Comparison of ENCODE assay signal across 35 cellular contexts in genomic region chr6:129696843-129697242, GRCh38. TPM values are rescaled to one million over a fixed set of nuclear protein-coding genes. Genes with fewer than 3 reads are reported as not detected.
A peak's percentile ranks its signal among the peaks of the same experiment; 100 is the strongest.
DNase-seq lines count a peak whose midpoint lies in the region; ATAC-seq, FAIRE-seq and TF ChIP-seq lines count a peak whose summit lies in the region.
"Had no signal": no experiment of that assay in that cellular context is flagged by ENCODE, and none has a peak within 500 bp of the region (broad histone marks: within the 10 kb centered on the region; RNA-seq: fewer than 3 reads in every experiment).

No MANE protein-coding gene starts in this region.

- TF ChIP-seq CTCF in HFFc6 (IDR thresholded peaks at IDR 0.05) (no peak), GM12878 (IDR thresholded peaks at IDR 0.05 in 2 of 3, conservative IDR thresholded peaks at IDR 0.05 in 1 of 3; ENCODE audit: control insufficient read depth in 2 of 3, extremely low read depth in 1 of 3, insufficient read depth in 1 of 3, low read depth in 3 of 3, low read length in 3 of 3) (no peak), psoas muscle (IDR thresholded peaks at IDR 0.05) (no peak), type B pancreatic cell (conservative IDR thresholded peaks at IDR 0.05) (no peak)

- no peak overlapping the region for H3K9ac ChIP-seq in GM12878 (ENCODE audit: control insufficient read depth, insufficient read depth, low read length)
- H3K9ac ChIP-seq: neural progenitor cell had no signal

- ATAC-seq in GM12878: no peak; the same call in 2 of the 3 replicates
- ATAC-seq in psoas muscle: peak; percentile 54 to 76 (median 72)
- ATAC-seq in GM21737 (IDR thresholded peaks at IDR 0.05; ENCODE audit: unreplicated experiment): no peak
- ATAC-seq in GM18498 (IDR thresholded peaks at IDR 0.05; ENCODE audit: unreplicated experiment): no peak
- ATAC-seq: PC-3; sciatic nerve; stimulated activated memory B cell treated with anti-CD40 and anti-IgM and Interleukin-4, amounts not matched to agents 10 μg/mL and 1 μg/mL and 100 μg/mL, for 72 hours had no signal

- no peaks in the 10 kb centered on the region for H4K20me1 ChIP-seq in GM12878 (ENCODE audit: control insufficient read depth, insufficient read depth)

- TF ChIP-seq POLR2A in GM12878 (IDR thresholded peaks at IDR 0.05; ENCODE audit: low read depth, low read length): no peak

- H3K9me3 ChIP-seq in GM12878 (replicated peaks; ENCODE audit: control insufficient read depth, insufficient read depth, low read length): no peaks in the 10 kb centered on the region
- H3K9me3 ChIP-seq in psoas muscle: no peaks in the 10 kb centered on the region
- H3K9me3 ChIP-seq: colonic mucosa, esophagus squamous epithelium, upper lobe of left lung had no signal

- FAIRE-seq in GM18507 (lab: Jason Lieb, UNC): peak; percentile 18
- FAIRE-seq in GM12878 (lab: Jason Lieb, UNC): no peak
- FAIRE-seq: frontal cortex, GM12892, H54 had no signal

- peak overlapping the region; percentile 82 for H3K4me2 ChIP-seq in GM12878 (ENCODE audit: control insufficient read depth, insufficient read depth)
- H3K4me2 ChIP-seq: neural progenitor cell had no signal

- H3K4me3 ChIP-seq in GM12878 (peak overlapping the region; percentile 25; the same call in 1 of the 2 replicates), psoas muscle (no peak overlapping the region)
- H3K4me3 ChIP-seq: cardiac muscle cell, colonic mucosa, esophagus squamous epithelium, hepatocyte, neural progenitor cell, upper lobe of left lung had no signal

- WGBS in GM12878 (ENCODE audit: insufficient coverage, insufficient replicate concordance, low lambda C conversion rate, missing lambda C conversion rate): 75% methylated on average over 3 of the region's 3 CpGs
- WGBS in psoas muscle, 3 donors: 18 to 71% (median 25%) methylated on average over 3 of the region's 3 CpGs

- H3K9me3 Mint-ChIP-seq in HFFc6 (no peaks in the 10 kb centered on the region), type B pancreatic cell (no peaks in the 10 kb centered on the region)
- H3K9me3 Mint-ChIP-seq: activated naive CD4-positive, alpha-beta T cell treated with anti-CD3 and anti-CD28 coated beads for 36 hours; activated T-helper 1 cell treated with anti-CD3 and anti-CD28 coated beads, Interleukin-12 subunit alpha, Interleukin-12 subunit beta, Interleukin-2, Interleukin-4 antibody, amounts not matched to agents 30 ng/mL and 10 ng/mL and 1 ng/mL, durations not matched to agents 14 hours and 24 hours and 36 hours; CD4-positive, CD25-positive, alpha-beta regulatory T cell; immature natural killer cell; neural progenitor cell; stimulated activated memory B cell treated with anti-CD40 and anti-IgM and Interleukin-4, amounts not matched to agents 10 μg/mL and 1 μg/mL and 100 μg/mL, for 72 hours had no signal

- peaks cover 97% of the 10 kb centered on the region for H3K79me2 ChIP-seq in GM12878 (ENCODE audit: control insufficient read depth, insufficient read depth, low read length)

- POLR2A ChIA-PET in GM12878 (lab: Charles Lee): interaction anchor here (1.4 to 4.4 kb wide), 3 partner anchors 10 to 24 kb away, joined by 3 to 73 read pairs (median 60); partner anchors contain the start of gene ARHGAP18

- peaks cover 44% of the 10 kb centered on the region for H3K36me3 Mint-ChIP-seq in HFFc6 (ENCODE audit: low read depth)
- H3K36me3 Mint-ChIP-seq in type B pancreatic cell: no peaks in the 10 kb centered on the region
- H3K36me3 Mint-ChIP-seq: CD4-positive, CD25-positive, alpha-beta regulatory T cell; neural progenitor cell; stimulated activated memory B cell treated with anti-CD40 and anti-IgM and Interleukin-4, amounts not matched to agents 10 μg/mL and 1 μg/mL and 100 μg/mL, for 72 hours had no signal

- no peaks in the 10 kb centered on the region for H3K27me3 ChIP-seq in GM12878 (replicated peaks in 1 of 2; ENCODE audit: control insufficient read depth in 2 of 2, insufficient read depth in 2 of 2, low read length in 1 of 2)
- no peaks in the 10 kb centered on the region for H3K27me3 ChIP-seq in psoas muscle (ENCODE audit: insufficient read depth in 3 of 3, low read length in 2 of 3)
- H3K27me3 ChIP-seq: cardiac muscle cell, colonic mucosa, esophagus squamous epithelium, hepatocyte, neural progenitor cell, upper lobe of left lung had no signal

- no peak overlapping the region for H2AFZ ChIP-seq in GM12878 (ENCODE audit: control insufficient read depth, low read depth, low read length)
- H2AFZ ChIP-seq: hepatocyte, neural progenitor cell had no signal

- no peaks in the 10 kb centered on the region; the same call in 1 of the 2 replicates for H3K27me3 Mint-ChIP-seq in HFFc6 (ENCODE audit: insufficient read depth)
- H3K27me3 Mint-ChIP-seq in type B pancreatic cell: no peaks in the 10 kb centered on the region
- H3K27me3 Mint-ChIP-seq: CD4-positive, CD25-positive, alpha-beta regulatory T cell; stimulated activated memory B cell treated with anti-CD40 and anti-IgM and Interleukin-4, amounts not matched to agents 10 μg/mL and 1 μg/mL and 100 μg/mL, for 72 hours had no signal

- no peak overlapping the region for H3K27ac Mint-ChIP-seq in HFFc6
- H3K27ac Mint-ChIP-seq in type B pancreatic cell: no peak overlapping the region
- H3K27ac Mint-ChIP-seq: activated naive CD4-positive, alpha-beta T cell treated with anti-CD3 and anti-CD28 coated beads for 36 hours; activated T-helper 1 cell treated with anti-CD3 and anti-CD28 coated beads, Interleukin-12 subunit alpha, Interleukin-12 subunit beta, Interleukin-2, Interleukin-4 antibody, amounts not matched to agents 30 ng/mL and 10 ng/mL and 1 ng/mL, durations not matched to agents 14 hours and 24 hours and 36 hours; neural progenitor cell; stimulated activated memory B cell treated with anti-CD40 and anti-IgM and Interleukin-4, amounts not matched to agents 10 μg/mL and 1 μg/mL and 100 μg/mL, for 72 hours had no signal

- H3K4me1 Mint-ChIP-seq in HFFc6 (ENCODE audit: low read depth): peaks cover 93% of the 10 kb centered on the region
- H3K4me1 Mint-ChIP-seq in type B pancreatic cell (ENCODE audit: unreplicated experiment): no peaks in the 10 kb centered on the region

- intact Hi-C loops in GM12878 (cut with micrococcal nuclease; ENCODE audit: unreplicated experiment) (no loop called here), psoas muscle (cut with DNase I) (no loop called here)

- H3K36me3 ChIP-seq in GM12878 (ENCODE audit: control insufficient read depth in 2 of 2, insufficient read depth in 2 of 2, low read length in 1 of 2) (peaks cover 0 to 9% of the 10 kb centered on the region in 2 experiments; a peak in 2 of 4 replicates), psoas muscle (ENCODE audit: insufficient read depth in 1 of 2, low read depth in 1 of 2) (no peaks in the 10 kb centered on the region)
- H3K36me3 ChIP-seq: cardiac muscle cell, colonic mucosa, esophagus squamous epithelium, neural progenitor cell, upper lobe of left lung had no signal

- H3K27ac ChIP-seq in GM12878 (ENCODE audit: control insufficient read depth, insufficient read depth): peak overlapping the region; percentile 60
- peak overlapping the region; percentile 77 for H3K27ac ChIP-seq in psoas muscle
- H3K27ac ChIP-seq: cardiac muscle cell, colonic mucosa, esophagus squamous epithelium, neural progenitor cell had no signal

- no peak for TF ChIP-seq RAD21 in GM12878 (IDR thresholded peaks at IDR 0.05; ENCODE audit: insufficient read depth, low read depth, low read length)

- H3K4me3 Mint-ChIP-seq in HFFc6: peak overlapping the region; percentile 2; the same call in 1 of the 2 replicates
- H3K4me3 Mint-ChIP-seq in type B pancreatic cell: no peak overlapping the region
- H3K4me3 Mint-ChIP-seq: activated naive CD4-positive, alpha-beta T cell treated with anti-CD3 and anti-CD28 coated beads for 36 hours; activated T-helper 1 cell treated with anti-CD3 and anti-CD28 coated beads, Interleukin-12 subunit alpha, Interleukin-12 subunit beta, Interleukin-2, Interleukin-4 antibody, amounts not matched to agents 30 ng/mL and 10 ng/mL and 1 ng/mL, durations not matched to agents 14 hours and 24 hours and 36 hours; CD4-positive, CD25-positive, alpha-beta regulatory T cell; immature natural killer cell; neural progenitor cell; stimulated activated memory B cell treated with anti-CD40 and anti-IgM and Interleukin-4, amounts not matched to agents 10 μg/mL and 1 μg/mL and 100 μg/mL, for 72 hours had no signal

- in situ Hi-C loops in GM12878 (cut with MboI): no loop called here

- BruUV-seq in GM12878 (replicated peaks; lab: Mats Ljungman, UMichigan): no TSS peak

- H3K4me1 ChIP-seq in GM12878 (ENCODE audit: control insufficient read depth, insufficient read depth, low read length): peaks cover 63% of the 10 kb centered on the region
- H3K4me1 ChIP-seq in psoas muscle: peaks cover 80% of the 10 kb centered on the region

- DNase-seq in GM18507 (ENCODE audit: extremely low spot score, insufficient read length, low read depth) (no peak), HFFc6 (no peak), GM12878 (ENCODE audit: low read depth, low spot score) (no peak), psoas muscle (no peak), type B pancreatic cell (ENCODE audit: extremely low spot score, unreplicated experiment) (no peak)
- DNase-seq: activated CD4-positive, alpha-beta T cell treated with anti-CD3 and anti-CD28 coated beads, Interleukin-2, amount 50 U/mL, for 1 hour; activated naive CD4-positive, alpha-beta T cell treated with anti-CD3 and anti-CD28 coated beads for 36 hours; amygdala; CD4-positive, CD25-positive, alpha-beta regulatory T cell; colonic mucosa; effector memory CD4-positive, alpha-beta T cell; EL; esophagus squamous epithelium; immature natural killer cell; MV-4-11; NCI-H510A; NK-92 treated with Interleukin-12 subunit alpha and Interleukin-12 subunit beta, amount 100 ng/mL, for 24 hours; PC-3; posterior cingulate gyrus; Right ventricle myocardium superior; stimulated activated CD4-positive, alpha-beta T cell treated with anti-CD3 and anti-CD28 coated beads, Interleukin-4, amount 100 ng/mL, for 4 hours; substantia nigra; T1000; upper lobe of left lung had no signal

- CTCF ChIA-PET in GM12878 (lab: Yijun Ruan, JAX): interaction anchor here (1.1 to 5.7 kb wide), 7 partner anchors 10 to 31 kb away, joined by 3 to 58 read pairs (median 5); partner anchors contain the start of gene ARHGAP18

- RAD21 ChIA-PET in GM12878 (lab: Charles Lee; ENCODE audit: unreplicated experiment): interaction anchor here (1.2 to 5.4 kb wide), 4 partner anchors 10 to 53 kb away, joined by 4 to 93 read pairs (median 32); partner anchors contain the start of gene ARHGAP18

- SMC1A ChIA-PET in GM12878 (lab: Charles Lee; ENCODE audit: uncharacterized antibody, unreplicated experiment): interaction anchor here (0.6 to 6.2 kb wide), 12 partner anchors 10 to 97 kb away, joined by 3 to 93 read pairs (median 5); partner anchors contain the start of gene ARHGAP18

- no peak for TF ChIP-seq EP300 in GM12878 (IDR thresholded peaks at IDR 0.05; ENCODE audit: borderline replicate concordance in 1 of 2, control insufficient read depth in 1 of 2, low read depth in 2 of 2, low read length in 2 of 2)

RNA-seq across cellular contexts. Expression of gene ARHGAP18, which starts 13.1 kb away (rescaled TPM):
- 10 to 100 TPM; 70.8 to 81.2 (median 76.0) TPM for total RNA-seq in HFFc6 (2021; fragmentation: NEBNext Ultra II Directional; extraction: Animal tissue kit (Norgen Biotek cat#: 25700))
- total RNA-seq in GM12878 (2013; cell fraction: nucleolus; rRNA removed): 71.9 and 73.5 TPM in 2 replicates
- total RNA-seq in GM12878 (2014; rRNA removed) (32.4 and 39.0 TPM in 2 replicates), GM12878 (2014; rRNA removed; fragmentation: Illumina TruSeq; extraction: Trizol) (52.1 and 52.2 TPM in 2 replicates), GM12878 (2021) (32.3 and 35.0 TPM in 2 replicates), psoas muscle (1 to 10 TPM; 5.2 to 6.8 (median 5.5) TPM), type B pancreatic cell (ENCODE audit: low replicate concordance) (9.2 and 12.0 TPM in 2 replicates)
- 11.8 TPM for polyA plus RNA-seq in GM12878 (2011; ENCODE audit: low read depth)
- polyA plus RNA-seq in GM12878 (2011; rRNA removed) (37.7 and 62.0 TPM in 2 replicates), GM12878 (2014; fragmentation: Illumina TruSeq; extraction: Trizol) (37.5 and 45.8 TPM in 2 replicates), GM12878 (2014; fragmentation: Nextera tagmentation; extraction: Ambion mirVana) (10 to 100 TPM; 24.9 to 28.0 TPM), GM12878 (2014; rRNA removed) (14.8 and 18.2 TPM in 2 replicates), GM12878 (2016; fragmentation: Nextera tagmentation; extraction: Ambion mirVana) (10 to 100 TPM; 29.7 to 31.1 TPM), psoas muscle (1 to 10 TPM; 1.6 to 6.0 (median 4.3) TPM)
- 12.4 and 14.5 TPM in 2 replicates for polyA plus RNA-seq in GM12878 (2011; cell fraction: cytosol; rRNA removed)
- 14.1 and 17.3 TPM in 2 replicates for polyA plus RNA-seq in GM12878 (2011; cell fraction: nucleus; rRNA removed)
- polyA plus RNA-seq in GM12878 (2012): 20.8 and 37.4 TPM in 2 replicates
- polyA minus RNA-seq in GM12878 (2011; rRNA and poly(A)+ RNA removed): 37.0 and 39.1 TPM in 2 replicates
- 17.6 and 19.8 TPM in 2 replicates for polyA minus RNA-seq in GM12878 (2011; cell fraction: cytosol; rRNA and poly(A)+ RNA removed)
- 38.1 and 42.7 TPM in 2 replicates for polyA minus RNA-seq in GM12878 (2011; cell fraction: nucleus; rRNA and poly(A)+ RNA removed)

Comparison
In these comparisons a context has a peak if more than half of its experiments do, and no peak if none do; other contexts are left out.
1. ATAC-seq: peak in psoas muscle (4 of 4); none in GM12878 (single experiment), GM21737 (single experiment) and GM18498 (single experiment).